In genomic region chr11:77473001-77473800, GRCh38 we compare ENCODE assay signal across 8 cellular contexts. TPM values are rescaled to one million over a fixed set of nuclear protein-coding genes. Genes with fewer than 3 reads are reported as not detected.
DNase-seq lines count a peak whose midpoint lies in the region; ATAC-seq and TF ChIP-seq lines count a peak whose summit lies in the region.

No MANE protein-coding gene starts in this region.

- H3K9ac ChIP-seq in endocrine pancreas (ENCODE audit: control insufficient read depth, insufficient read depth, low read length): peak overlapping the region; percentile 88

- intact Hi-C loops in Calu3 (cut with micrococcal nuclease; ENCODE audit: unreplicated experiment): loop anchor here (5.0 kb wide), 2 partner anchors 61 to 281 kb away; no protein-coding TSS in a partner anchor

- H3K4me1 ChIP-seq in endocrine pancreas (ENCODE audit: control insufficient read depth, insufficient read depth, low read length) (no peaks in the 10 kb centered on the region), mononuclear cell (ENCODE audit: insufficient read depth, low read length) (peaks cover 19% of the 10 kb centered on the region)

- no peak for TF ChIP-seq POLR2A in NB4 (IDR thresholded peaks at IDR 0.05; ENCODE audit: extremely low read depth, insufficient read length)

- peak; percentile 56 for DNase-seq in Calu3
- peak; percentile 49 for DNase-seq in NB4 (ENCODE audit: low read depth)
- peak; percentile 58 for DNase-seq in activated CD8-positive, alpha-beta memory T cell treated with anti-CD3 and anti-CD28 coated beads, Interleukin-2, amount 10 ng/mL, durations not matched to agents 7 days and 5 days
- DNase-seq in stimulated activated CD8-positive, alpha-beta memory T cell treated with anti-CD3 and anti-CD28 coated beads, Interleukin-4, amount 100 ng/mL, for 48 hours: peak; percentile 58

- peak overlapping the region; percentile 98 for H3K27ac Mint-ChIP-seq in Calu3 (ENCODE audit: unreplicated experiment)
- peak overlapping the region; percentile 74 for H3K27ac Mint-ChIP-seq in activated CD8-positive, alpha-beta memory T cell treated with anti-CD3 and anti-CD28 coated beads, Interleukin-2, amount 10 ng/mL, durations not matched to agents 7 days and 5 days

- H3K36me3 ChIP-seq in endocrine pancreas (ENCODE audit: control insufficient read depth, insufficient read depth, low read length): no peaks in the 10 kb centered on the region

- H3K27me3 ChIP-seq in endocrine pancreas (ENCODE audit: control insufficient read depth, insufficient read depth, low read length) (no peaks in the 10 kb centered on the region), mononuclear cell (ENCODE audit: insufficient read depth, low read length) (peaks cover 7% of the 10 kb centered on the region)

- ATAC-seq in GM21447 (IDR thresholded peaks at IDR 0.05; ENCODE audit: unreplicated experiment) (peak; percentile 36), HG03469 (IDR thresholded peaks at IDR 0.05; ENCODE audit: unreplicated experiment) (no peak)
- ATAC-seq in activated CD8-positive, alpha-beta memory T cell treated with anti-CD3 and anti-CD28 coated beads, Interleukin-2, amount 10 ng/mL, durations not matched to agents 7 days and 5 days: peak; percentile 81

- H3K4me1 Mint-ChIP-seq in Calu3 (ENCODE audit: low read depth, unreplicated experiment): peaks cover 46% of the 10 kb centered on the region
- H3K4me1 Mint-ChIP-seq in activated CD8-positive, alpha-beta memory T cell treated with anti-CD3 and anti-CD28 coated beads, Interleukin-2, amount 10 ng/mL, durations not matched to agents 7 days and 5 days: peaks cover 23% of the 10 kb centered on the region

- H3K9me3 ChIP-seq in endocrine pancreas (ENCODE audit: control insufficient read depth, low read length) (no peaks in the 10 kb centered on the region), mononuclear cell (ENCODE audit: low read depth, low read length) (no peaks in the 10 kb centered on the region)

- no TSS peak for BruUV-seq in Calu3 (replicated peaks; lab: Mats Ljungman, UMichigan)

- no peaks in the 10 kb centered on the region for H3K27me3 Mint-ChIP-seq in Calu3 (ENCODE audit: unreplicated experiment)
- H3K27me3 Mint-ChIP-seq in activated CD8-positive, alpha-beta memory T cell treated with anti-CD3 and anti-CD28 coated beads, Interleukin-2, amount 10 ng/mL, durations not matched to agents 7 days and 5 days: peaks cover 44% of the 10 kb centered on the region

- TF ChIP-seq CTCF in Calu3 (IDR thresholded peaks at IDR 0.05; ENCODE audit: unreplicated experiment) (no peak), NB4 (IDR thresholded peaks at IDR 0.05; ENCODE audit: low read depth, low read length) (no peak)

- H3K4me3 ChIP-seq in NB4 (ENCODE audit: low read depth, low read length): peak overlapping the region; percentile 44
- peak overlapping the region; percentile 92 for H3K4me3 ChIP-seq in endocrine pancreas (ENCODE audit: control insufficient read depth, insufficient read depth, low read length)
- peak overlapping the region; percentile 41 for H3K4me3 ChIP-seq in mononuclear cell (ENCODE audit: low read length)

- no peaks in the 10 kb centered on the region for H3K9me3 Mint-ChIP-seq in Calu3 (ENCODE audit: low read depth, unreplicated experiment)
- no peaks in the 10 kb centered on the region for H3K9me3 Mint-ChIP-seq in activated CD8-positive, alpha-beta memory T cell treated with anti-CD3 and anti-CD28 coated beads, Interleukin-2, amount 10 ng/mL, durations not matched to agents 7 days and 5 days (ENCODE audit: low read depth)

- CTCF ChIA-PET in Calu3 (lab: Charles Lee): interaction anchor here (0.6 to 0.8 kb wide), 4 partner anchors 12 to 91 kb away, joined by 3 to 5 read pairs (median 4); no protein-coding TSS in a partner anchor
- CTCF ChIA-PET in activated CD8-positive, alpha-beta memory T cell treated with anti-CD3 and anti-CD28 coated beads, Interleukin-2, amount 10 ng/mL, durations not matched to agents 7 days and 5 days (lab: Charles Lee): interaction anchor here (1.8 kb wide), 1 partner anchor 61 kb away, joined by 6 read pairs; no protein-coding TSS in a partner anchor

- H3K4me3 Mint-ChIP-seq in Calu3 (ENCODE audit: low read depth, unreplicated experiment): peak overlapping the region; percentile 73
- peak overlapping the region; percentile 78 for H3K4me3 Mint-ChIP-seq in activated CD8-positive, alpha-beta memory T cell treated with anti-CD3 and anti-CD28 coated beads, Interleukin-2, amount 10 ng/mL, durations not matched to agents 7 days and 5 days

- peaks cover 41% of the 10 kb centered on the region for H3K36me3 Mint-ChIP-seq in Calu3 (ENCODE audit: insufficient read depth, unreplicated experiment)
- peaks cover 1% of the 10 kb centered on the region for H3K36me3 Mint-ChIP-seq in activated CD8-positive, alpha-beta memory T cell treated with anti-CD3 and anti-CD28 coated beads, Interleukin-2, amount 10 ng/mL, durations not matched to agents 7 days and 5 days

RNA-seq across cellular contexts. Expression of gene PAK1, which starts 0.7 kb away (rescaled TPM):
- 56.3 and 58.5 TPM in 2 replicates for total RNA-seq in Calu3 (2022)
- total RNA-seq in activated CD8-positive, alpha-beta memory T cell treated with anti-CD3 and anti-CD28 coated beads, Interleukin-2, amount 10 ng/mL, durations not matched to agents 7 days and 5 days: 10 to 100 TPM; 66.1 to 75.5 TPM
- total RNA-seq in mononuclear cell: 29.2 TPM

Comparison
In these comparisons a context has a peak if more than half of its experiments do, and no peak if none do; other contexts are left out.
1. H3K4me3 ChIP-seq: peak in every context shown above with its lines; median percentile 92 in endocrine pancreas; 44 in NB4; 41 in mononuclear cell.